ENCODE assay signal across 11 cellular contexts in the genomic region with DNA sequence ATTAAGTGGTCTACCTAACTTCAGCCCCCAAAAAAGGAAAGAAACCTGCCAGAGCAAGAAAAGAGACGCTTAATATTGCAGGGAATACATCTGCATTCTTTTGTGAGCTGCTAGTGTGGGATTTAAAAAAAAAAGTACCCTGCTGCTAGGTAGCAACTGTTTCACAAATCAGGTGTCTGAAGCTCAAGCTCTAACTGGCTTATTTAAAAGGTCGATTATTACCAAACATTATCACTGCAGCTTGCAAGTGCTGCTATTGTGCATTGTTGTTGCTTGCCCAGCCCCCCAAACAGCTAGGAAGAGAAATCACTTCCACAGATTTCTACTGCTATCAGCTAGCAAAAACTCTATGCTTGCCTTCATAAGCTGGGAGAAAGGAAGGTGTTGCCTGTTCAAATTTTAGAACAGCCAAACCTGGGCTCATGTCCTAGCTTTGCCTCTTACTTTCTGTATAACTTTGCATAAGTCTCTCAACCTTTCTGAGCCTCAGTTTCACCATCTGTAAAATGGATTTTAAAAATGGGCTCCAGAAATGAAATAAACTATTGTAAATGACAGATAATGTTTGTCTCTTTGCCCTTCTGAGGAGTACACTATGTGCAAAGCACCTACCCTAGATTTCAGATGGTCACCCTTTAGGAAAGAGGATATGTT.
DNase-seq lines count a peak whose midpoint lies in the region; ATAC-seq, FAIRE-seq and TF ChIP-seq lines count a peak whose summit lies in the region.
"Had no signal": no experiment of that assay in that cellular context is flagged by ENCODE, and none has a peak within 500 bp of the region (broad histone marks: within the 10 kb centered on the region; RNA-seq: fewer than 3 reads in every experiment).

No MANE protein-coding gene starts in this region.

- H3K4me2 ChIP-seq in astrocyte (ENCODE audit: low read length): no peak overlapping the region

- H3K27me3 ChIP-seq in astrocyte (ENCODE audit: insufficient read depth, low read length) (no peaks in the 10 kb centered on the region), liver (ENCODE audit: control insufficient read depth in 4 of 4, insufficient read depth in 4 of 4, low read length in 3 of 4) (no peaks in the 10 kb centered on the region)

- peaks cover 3% of the 10 kb centered on the region for H3K4me1 ChIP-seq in astrocyte (ENCODE audit: insufficient read depth, low read length)
- peaks cover 0 to 21% (median 10%) of the 10 kb centered on the region in 4 donors for H3K4me1 ChIP-seq in liver (ENCODE audit: control insufficient read depth in 4 of 4, insufficient read depth in 4 of 4, low read length in 3 of 4)

- TF ChIP-seq CTCF in astrocyte (IDR thresholded peaks at IDR 0.05; ENCODE audit: insufficient read depth, low read depth, low read length): no peak
- no peak for TF ChIP-seq CTCF in liver (IDR thresholded peaks at IDR 0.05; ENCODE audit: low read depth, low read length, missing input control)

- H3K36me3 ChIP-seq in astrocyte (ENCODE audit: insufficient read depth, low read length) (no peaks in the 10 kb centered on the region), liver (ENCODE audit: control insufficient read depth in 4 of 4, insufficient read depth in 3 of 4, low read depth in 1 of 4, low read length in 3 of 4) (no peaks in the 10 kb centered on the region)

- DNase-seq in astrocyte (ENCODE audit: low read depth) (no peak), renal cortical epithelial cell (ENCODE audit: low read depth) (peak; percentile 55), posterior vena cava (ENCODE audit: low spot score) (no peak), HCEC 1CT (no peak)
- DNase-seq: DMS153, NCI-H187 treated with DMSO at 0.1 percent for 48 hours had no signal

- peak; percentile 20 for FAIRE-seq in astrocyte (lab: Jason Lieb, UNC)

- H3K9me3 Mint-ChIP-seq in astrocyte (ENCODE audit: unreplicated experiment): no peaks in the 10 kb centered on the region

- H3K9ac ChIP-seq in astrocyte (ENCODE audit: low read length) (no peak overlapping the region), liver (ENCODE audit: low read depth in 1 of 2, low read length in 2 of 2) (no peak overlapping the region)

- H3K27ac ChIP-seq in astrocyte (ENCODE audit: low read depth, low read length): no peak overlapping the region
- H3K27ac ChIP-seq in liver (ENCODE audit: low read depth in 1 of 2, low read length in 2 of 2): no peak overlapping the region

- TF ChIP-seq RAD21 in liver (IDR thresholded peaks at IDR 0.05): no peak

- no peaks in the 10 kb centered on the region for H3K27me3 Mint-ChIP-seq in astrocyte (ENCODE audit: low read depth, unreplicated experiment)
- H3K27me3 Mint-ChIP-seq: brain had no signal

- H3K4me3 Mint-ChIP-seq in astrocyte (ENCODE audit: unreplicated experiment): no peak overlapping the region
- H3K4me3 Mint-ChIP-seq: brain had no signal

- H3K9me3 ChIP-seq in astrocyte (ENCODE audit: insufficient read depth, low read depth, low read length) (no peaks in the 10 kb centered on the region), liver (ENCODE audit: control insufficient read depth in 4 of 4, low read length in 3 of 4) (no peaks in the 10 kb centered on the region)

- 20% methylated on average over 2 of the region's 2 CpGs for WGBS in liver

- peaks cover 1% of the 10 kb centered on the region for H3K36me3 Mint-ChIP-seq in astrocyte (ENCODE audit: low read depth, unreplicated experiment)

- H4K20me1 ChIP-seq in astrocyte (ENCODE audit: insufficient read depth, low read length): peaks cover 75% of the 10 kb centered on the region

- H3K79me2 ChIP-seq in astrocyte (ENCODE audit: insufficient read depth, low read length): peaks cover 7% of the 10 kb centered on the region

- no peak overlapping the region for H2AFZ ChIP-seq in astrocyte (ENCODE audit: low read depth, low read length)

- intact Hi-C loops in posterior vena cava (cut with DNase I): no loop called here

- H3K4me3 ChIP-seq in GM08714 (ENCODE audit: low read length) (peak overlapping the region; percentile 86; the same call in 1 of the 2 replicates), astrocyte (ENCODE audit: insufficient read depth, low read depth, low read length) (no peak overlapping the region), liver (ENCODE audit: low read depth in 1 of 3, low read length in 3 of 3) (peak overlapping the region; percentile 18 to 34 (median 22))

- H3K27ac Mint-ChIP-seq in astrocyte (ENCODE audit: unreplicated experiment): no peak overlapping the region

- no peak for ATAC-seq in GM18520 (IDR thresholded peaks at IDR 0.05; ENCODE audit: unreplicated experiment)
- no peak for ATAC-seq in HG03354 (IDR thresholded peaks at IDR 0.05; ENCODE audit: poor library complexity, severe bottlenecking, unreplicated experiment)

- H3K4me1 Mint-ChIP-seq in astrocyte (ENCODE audit: low read depth, unreplicated experiment): peaks cover 34% of the 10 kb centered on the region

TF ChIP-seq in liver, 16 proteins besides CTCF, POLR2A, EP300 and RAD21:
- TF ChIP-seq NR2F2 (IDR thresholded peaks at IDR 0.05): no peak
- no peak for TF ChIP-seq HNF4A (conservative IDR thresholded peaks at IDR 0.05)
- TF ChIP-seq JUND (IDR thresholded peaks at IDR 0.05): no peak
- TF ChIP-seq, protein P1, sequence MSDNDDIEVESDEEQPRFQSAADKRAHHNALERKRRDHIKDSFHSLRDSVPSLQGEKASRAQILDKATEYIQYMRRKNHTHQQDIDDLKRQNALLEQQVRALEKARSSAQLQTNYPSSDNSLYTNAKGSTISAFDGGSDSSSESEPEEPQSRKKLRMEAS (IDR thresholded peaks at IDR 0.05): no peak
TF ChIP-seq in liver: peak in this region for 0.
